In the genomic region with DNA sequence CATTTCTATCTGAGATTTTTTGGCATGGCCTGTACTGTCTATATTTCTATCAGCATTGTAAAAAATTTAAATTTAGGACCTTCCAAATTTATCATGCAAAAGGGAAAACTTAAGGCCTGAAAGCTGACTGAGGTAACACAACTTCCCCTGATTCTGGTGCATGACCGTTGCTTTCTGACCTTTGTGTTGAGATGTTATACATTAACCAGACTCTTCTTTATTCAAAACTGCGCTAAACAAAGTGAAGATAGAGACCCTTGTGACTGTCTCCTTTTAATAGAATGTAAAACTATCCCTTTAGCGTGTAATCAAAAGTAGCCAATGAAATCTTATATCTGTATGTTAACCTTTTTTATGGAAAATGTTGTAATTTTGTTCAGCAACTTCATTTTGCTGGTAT, we compare ENCODE assay signal across 7 cellular contexts. TPM values are rescaled to one million over a fixed set of nuclear protein-coding genes. Genes with fewer than 3 reads are reported as not detected.
"Had no signal": no experiment of that assay in that cellular context is flagged by ENCODE, and none has a peak within 500 bp of the region (broad histone marks: within the 10 kb centered on the region; RNA-seq: fewer than 3 reads in every experiment).

No MANE protein-coding gene starts in this region.

RNA-seq across cellular contexts. Expression of a gene that starts 1.9 kb away (rescaled TPM):
- total RNA-seq: GM23248, GM23338, H1, H4, H7, H9, HFFc6 had no signal
- polyA plus RNA-seq: GM23248, GM23338, H1 had no signal
